In genomic region chr11:45930031-45930794, GRCh38 we compare ENCODE assay signal across 8 cellular contexts. TPM values are rescaled to one million over a fixed set of nuclear protein-coding genes. Genes with fewer than 3 reads are reported as not detected.
A peak's percentile ranks its signal among the peaks of the same experiment; 100 is the strongest.
DNase-seq lines count a peak whose midpoint lies in the region; ATAC-seq and TF ChIP-seq lines count a peak whose summit lies in the region.

No MANE protein-coding gene starts in this region.

- TF ChIP-seq POLR2A in breast epithelium (IDR thresholded peaks at IDR 0.05) = no peak

- intact Hi-C loops in breast epithelium (cut with DNase I; ENCODE audit: low total_unique reads) (no loop called here), posterior vena cava (cut with DNase I) (loop anchor here in 1 of 2 donors (10.0 kb wide), 1 partner anchor 55 kb away; no protein-coding TSS in a partner anchor)

- no peaks in the 10 kb centered on the region for H3K27me3 ChIP-seq in breast epithelium

- peaks cover 0 to 15% of the 10 kb centered on the region in 2 donors for H3K4me1 ChIP-seq in breast epithelium

- no peaks in the 10 kb centered on the region for H3K9me3 ChIP-seq in breast epithelium

- no peak for TF ChIP-seq CTCF in GM12864 (IDR thresholded peaks at IDR 0.05; ENCODE audit: low read depth, low read length, missing control alignments)
- TF ChIP-seq CTCF in breast epithelium (IDR thresholded peaks at IDR 0.05) = no peak

- ATAC-seq in GM21360 (IDR thresholded peaks at IDR 0.05; ENCODE audit: unreplicated experiment) = peak; percentile 88
- ATAC-seq in HG03442 (IDR thresholded peaks at IDR 0.05; ENCODE audit: unreplicated experiment) = peak; percentile 93

- DNase-seq in GM12864 (ENCODE audit: low read depth) (peak; percentile 86), NOMO-1 (lab: John Stamatoyannopoulos, UW; ENCODE audit: unreplicated experiment in 2 of 2) (peak; percentile 74 to 89), breast epithelium (ENCODE audit: low spot score in 2 of 2) (no peak), posterior vena cava (ENCODE audit: low spot score) (peak; percentile 79), cerebellum (ENCODE audit: low spot score) (no peak), NCI-H82 (lab: John Stamatoyannopoulos, UW) (no peak)

- H3K27ac ChIP-seq in breast epithelium = peak overlapping the region; percentile 77 to 88

- H3K4me3 ChIP-seq in GM12864 (ENCODE audit: low read depth, low read length) (no peak overlapping the region), breast epithelium (peak overlapping the region in 1 of 3 donors; percentile 2)

- H3K36me3 ChIP-seq in breast epithelium = no peaks in the 10 kb centered on the region

RNA-seq across cellular contexts. Expression of gene LARGE2, which starts 7.8 kb away (rescaled TPM):
- total RNA-seq in breast epithelium = 1 to 10 TPM in 2 of 3 donors, not detected in 1; 5.9 to 6.3 TPM
- total RNA-seq in posterior vena cava = not detected
- total RNA-seq in cerebellum = not detected

RNA-seq across cellular contexts. Expression of gene PEX16, which starts 12.5 kb away (rescaled TPM):
- total RNA-seq in breast epithelium (10 to 100 TPM; 22.1 to 32.8 (median 25.6) TPM), posterior vena cava (10 to 100 TPM; 13.3 to 18.8 TPM), cerebellum (18.4 TPM)

RNA-seq across cellular contexts. Expression of gene FREY1, which starts 23.1 kb away (rescaled TPM):
- 1 to 10 TPM in 1 of 3 donors, under 1 TPM in 2; 0.48 to 3.2 (median 0.98) TPM for total RNA-seq in breast epithelium
- total RNA-seq in posterior vena cava = under 1 TPM in 1 of 2 donors, not detected in 1; 0.57 TPM
- total RNA-seq in cerebellum = 2.5 TPM

RNA-seq across cellular contexts. Expression of gene MAPK8IP1, which starts 44.8 kb away (rescaled TPM):
- total RNA-seq in breast epithelium (1 to 10 TPM; 5.4 to 7.2 (median 5.9) TPM), posterior vena cava (10 to 100 TPM in 1 of 2 donors, 1 to 10 TPM in 1; 8.5 to 10.9 TPM), cerebellum (48.7 TPM)

Comparison
In these comparisons a context has a peak if more than half of its experiments do, and no peak if none do; other contexts are left out.
1. DNase-seq: peak in GM12864 (single experiment), NOMO-1 (2 of 2) and posterior vena cava (single experiment); none in breast epithelium (0 of 2), cerebellum (single experiment) and NCI-H82 (single experiment).